ENCODE assay signal across 8 cellular contexts in the genomic region with DNA sequence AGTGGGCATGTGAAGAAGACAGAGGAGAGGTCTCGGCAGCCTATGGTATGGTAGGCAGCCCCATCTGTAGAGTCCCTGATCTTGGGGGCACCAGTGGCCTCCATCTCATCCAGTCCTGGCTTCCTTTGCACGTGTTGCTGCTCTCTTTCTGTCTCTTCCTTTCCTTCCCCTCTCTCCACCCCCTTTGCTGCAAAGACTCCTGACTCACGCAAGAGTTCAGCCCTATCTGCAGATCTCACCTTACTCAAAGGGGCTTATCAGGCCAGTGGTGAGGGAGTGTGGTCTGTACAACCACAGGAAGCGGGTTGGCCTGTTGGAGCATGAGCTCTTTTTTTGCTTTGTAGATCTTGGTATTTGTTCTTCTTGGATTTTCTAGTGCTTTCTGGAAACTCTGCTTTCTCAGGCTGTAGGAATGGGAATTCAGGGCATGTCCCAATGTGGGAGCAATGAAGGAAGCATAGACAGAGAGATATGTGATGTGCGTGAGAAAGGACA. TPM values are rescaled to one million over a fixed set of nuclear protein-coding genes. Genes with fewer than 3 reads are reported as not detected.
DNase-seq lines count a peak whose midpoint lies in the region; ATAC-seq, FAIRE-seq and TF ChIP-seq lines count a peak whose summit lies in the region.

No MANE protein-coding gene starts in this region.

- H3K36me3 ChIP-seq in PC-9 (ENCODE audit: low read depth) (no peaks in the 10 kb centered on the region), K562 (ENCODE audit: control insufficient read depth, insufficient read depth, low read length) (no peaks in the 10 kb centered on the region)

- peak overlapping the region; percentile 7 to 43; a peak in 2 of 4 replicates for H3K9ac ChIP-seq in K562 (ENCODE audit: insufficient read depth in 1 of 2, low read depth in 2 of 2, low read length in 2 of 2)

- H3K9me2 ChIP-seq in PC-9 (ENCODE audit: insufficient read depth) = no peaks in the 10 kb centered on the region

- H3K9me1 ChIP-seq in K562 (ENCODE audit: control insufficient read depth, insufficient read depth, low read length) = no peaks in the 10 kb centered on the region

- CTCF ChIA-PET in activated CD4-positive, alpha-beta T cell treated with anti-CD3 and anti-CD28 coated beads, Interleukin-2, amount 10 ng/mL, durations not matched to agents 7 days and 5 days (lab: Charles Lee) = interaction anchor here (0.6 to 5.1 kb wide), 12 partner anchors 14 to 209 kb away, joined by 3 to 29 read pairs (median 4); a partner anchor contains a TSS
- CTCF ChIA-PET in PC-9 (lab: Charles Lee) = interaction anchor here (0.6 to 0.7 kb wide), 2 partner anchors 21 to 61 kb away, joined by 3 read pairs; a partner anchor contains a TSS
- CTCF ChIA-PET in K562 (lab: Yijun Ruan, JAX; ENCODE audit: low intra/inter-chr PET ratio) = no interaction called here
- CTCF ChIA-PET in WTC11 (lab: Charles Lee) = interaction anchor here (1.6 to 2.2 kb wide), 2 partner anchors 21 to 61 kb away, joined by 4 to 6 read pairs; a partner anchor contains a TSS

- H3K4me3 ChIP-seq in PC-9 = no peak overlapping the region
- H3K4me3 ChIP-seq in K562 = no peak overlapping the region

- H3K27me3 Mint-ChIP-seq in activated CD4-positive, alpha-beta T cell treated with anti-CD3 and anti-CD28 coated beads, Interleukin-2, amount 10 ng/mL, durations not matched to agents 7 days and 5 days = peaks cover 11% of the 10 kb centered on the region
- H3K27me3 Mint-ChIP-seq in WTC11 (ENCODE audit: low read depth) = no peaks in the 10 kb centered on the region; the same call in 1 of the 2 replicates

- H3K9me3 Mint-ChIP-seq in activated CD4-positive, alpha-beta T cell treated with anti-CD3 and anti-CD28 coated beads, Interleukin-2, amount 10 ng/mL, durations not matched to agents 7 days and 5 days = no peaks in the 10 kb centered on the region
- no peaks in the 10 kb centered on the region for H3K9me3 Mint-ChIP-seq in WTC11

- ATAC-seq in K562 (peak; percentile 96), WTC11 (no peak)

- no peaks in the 10 kb centered on the region for H4K20me1 ChIP-seq in PC-9 (ENCODE audit: insufficient read depth)
- no peaks in the 10 kb centered on the region for H4K20me1 ChIP-seq in K562 (replicated peaks; ENCODE audit: control insufficient read depth, insufficient read depth, low read length)

- no TSS peak for BruUV-seq in PC-9 (replicated peaks; lab: Mats Ljungman, UMichigan)
- no TSS peak for BruUV-seq in K562 (replicated peaks; lab: Mats Ljungman, UMichigan)

- H3K27ac ChIP-seq in PC-9 = no peak overlapping the region
- H3K27ac ChIP-seq in K562 (ENCODE audit: extremely low read depth, low read depth, low read length) = peak overlapping the region; percentile 73

- H3F3A ChIP-seq in PC-9 (ENCODE audit: insufficient read depth, low read depth) = 0 out of 2 replicates have a peak, but pooled peaks cover 6% of the 10 kb centered on the region

- H3K4me2 ChIP-seq in PC-9 = peak overlapping the region; percentile 15; the same call in 1 of the 2 replicates
- H3K4me2 ChIP-seq in K562 (ENCODE audit: insufficient read depth, low read length) = peak overlapping the region; percentile 61

- peak; percentile 34 for TF ChIP-seq RAD21 in K562 (CRISPR knock-in tag; conservative IDR thresholded peaks at IDR 0.05 in 1 of 2, IDR thresholded peaks at IDR 0.05 in 1 of 2)

- intact Hi-C loops in PC-9 (cut with micrococcal nuclease; ENCODE audit: unreplicated experiment) = no loop called here
- intact Hi-C loops in K562 (cut with micrococcal nuclease) = loop anchor here (5.0 kb wide), 1 partner anchor 59 kb away; a partner anchor contains a TSS

- H3K4me1 ChIP-seq in PC-9 (replicated peaks; ENCODE audit: insufficient read depth) (peaks cover 10% of the 10 kb centered on the region), K562 (replicated peaks in 1 of 2; ENCODE audit: control insufficient read depth in 2 of 2, insufficient read depth in 2 of 2, low read length in 2 of 2) (peaks cover 32 to 56% of the 10 kb centered on the region in 2 experiments)

- peak overlapping the region; percentile 17 for H3K4me3 Mint-ChIP-seq in activated CD4-positive, alpha-beta T cell treated with anti-CD3 and anti-CD28 coated beads, Interleukin-2, amount 10 ng/mL, durations not matched to agents 7 days and 5 days
- H3K4me3 Mint-ChIP-seq in WTC11 = no peak overlapping the region

- peak; percentile 100 for FAIRE-seq in K562 (lab: Jason Lieb, UNC)

- H3K4me1 Mint-ChIP-seq in activated CD4-positive, alpha-beta T cell treated with anti-CD3 and anti-CD28 coated beads, Interleukin-2, amount 10 ng/mL, durations not matched to agents 7 days and 5 days = peaks cover 52% of the 10 kb centered on the region
- H3K4me1 Mint-ChIP-seq in WTC11 = no peaks in the 10 kb centered on the region

- peak; percentile 68 for TF ChIP-seq POLR2A in K562 (conservative IDR thresholded peaks at IDR 0.05)

- no peaks in the 10 kb centered on the region for H3K9me3 ChIP-seq in PC-9 (ENCODE audit: insufficient read depth, low read depth)
- no peaks in the 10 kb centered on the region for H3K9me3 ChIP-seq in K562 (replicated peaks; ENCODE audit: control insufficient read depth, insufficient read depth, low read depth, low read length)

- DNase-seq in activated CD4-positive, alpha-beta T cell treated with anti-CD3 and anti-CD28 coated beads, Interleukin-2, amount 10 ng/mL, durations not matched to agents 7 days and 5 days = peak; percentile 88
- no peak for DNase-seq in activated CD4-positive, alpha-beta T cell treated with anti-CD3 and anti-CD28 coated beads for 1 hour
- DNase-seq in PC-9 (peak; percentile 50 to 60), K562 (ENCODE audit: extremely low read depth in 1 of 4, low spot score in 3 of 4) (peak; percentile 92 to 97 (median 94)), WTC11 (ENCODE audit: low spot score) (no peak), NCI-H526 treated with DMSO at 0.1 percent for 48 hours (lab: John Stamatoyannopoulos, UW) (no peak), NCI-H510A treated with DMSO at 0.1 percent for 48 hours (lab: John Stamatoyannopoulos, UW) (no peak)
- peak; percentile 12 to 50 for DNase-seq in stimulated activated CD8-positive, alpha-beta memory T cell treated with anti-CD3 and anti-CD28 coated beads, Interleukin-7, amount 100 ng/mL, for 4 hours (ENCODE audit: low read depth in 2 of 2)

- POLR2A ChIA-PET in activated CD4-positive, alpha-beta T cell treated with anti-CD3 and anti-CD28 coated beads, Interleukin-2, amount 10 ng/mL, durations not matched to agents 7 days and 5 days (lab: Charles Lee) = interaction anchor here (1.5 kb wide), 1 partner anchor 14 kb away, joined by 4 read pairs; no protein-coding TSS in a partner anchor
- POLR2A ChIA-PET in PC-9 (lab: Charles Lee; ENCODE audit: unreplicated experiment) (interaction anchor here (0.7 kb wide), 1 partner anchor 154 kb away, joined by 6 read pairs; no protein-coding TSS in a partner anchor), K562 (lab: Yijun Ruan, JAX) (interaction anchor here (0.7 to 2.9 kb wide), 11 partner anchors 13 to 175 kb away, joined by 3 to 19 read pairs (median 5); no protein-coding TSS in a partner anchor), WTC11 (lab: Charles Lee) (no interaction called here)

- H3K27ac Mint-ChIP-seq in activated CD4-positive, alpha-beta T cell treated with anti-CD3 and anti-CD28 coated beads, Interleukin-2, amount 10 ng/mL, durations not matched to agents 7 days and 5 days = peak overlapping the region; percentile 38
- no peak overlapping the region for H3K27ac Mint-ChIP-seq in WTC11

- H3K27me3 ChIP-seq in PC-9 (ENCODE audit: insufficient read depth, low read depth) (no peaks in the 10 kb centered on the region), K562 (ENCODE audit: control insufficient read depth in 2 of 2, insufficient read depth in 2 of 2, low read length in 2 of 2) (no peaks in the 10 kb centered on the region)

- no peak for TF ChIP-seq CTCF in PC-9 (conservative IDR thresholded peaks at IDR 0.05)
- peak in 1 of 3 experiments; percentile 3; a peak in 1 of 6 replicates for TF ChIP-seq CTCF in K562 (IDR thresholded peaks at IDR 0.05 in 2 of 3, conservative IDR thresholded peaks at IDR 0.05 in 1 of 3; ENCODE audit: insufficient read depth in 2 of 3, low read depth in 1 of 3, low read length in 3 of 3)
- no peak for TF ChIP-seq CTCF in WTC11 (IDR thresholded peaks at IDR 0.05)

- no peaks in the 10 kb centered on the region for H3K36me3 Mint-ChIP-seq in activated CD4-positive, alpha-beta T cell treated with anti-CD3 and anti-CD28 coated beads, Interleukin-2, amount 10 ng/mL, durations not matched to agents 7 days and 5 days (ENCODE audit: low read depth)
- no peaks in the 10 kb centered on the region for H3K36me3 Mint-ChIP-seq in WTC11

- TF ChIP-seq EP300 in K562 (IDR thresholded peaks at IDR 0.05; ENCODE audit: low read length) = peak; percentile 98

- WGBS in K562 (ENCODE audit: insufficient coverage, low coverage, missing lambda C conversion rate) = 4% methylated on average over 4 of the region's 5 CpGs

- H2AFZ ChIP-seq in PC-9 = no peak overlapping the region
- H2AFZ ChIP-seq in K562 (ENCODE audit: low read depth, low read length) = peak overlapping the region; percentile 92

- in situ Hi-C loops in K562 (cut with MboI) = no loop called here

- H3K79me2 ChIP-seq in PC-9 (ENCODE audit: low read depth) (no peaks in the 10 kb centered on the region), K562 (ENCODE audit: control insufficient read depth, insufficient read depth, low read length) (no peaks in the 10 kb centered on the region)

RNA-seq across cellular contexts. Expression of a gene that starts 14.6 kb away (rescaled TPM):
- total RNA-seq in activated CD4-positive, alpha-beta T cell treated with anti-CD3 and anti-CD28 coated beads, Interleukin-2, amount 10 ng/mL, durations not matched to agents 7 days and 5 days = not detected
- total RNA-seq in PC-9 (2021) (6.1 and 6.5 TPM in 2 replicates), K562 (2014; rRNA removed) (0.94 and 1.0 TPM in 2 replicates), K562 (2014; rRNA removed; fragmentation: Illumina TruSeq; extraction: Trizol) (0.44 and 2.3 TPM in 2 replicates), K562 (2015; rRNA removed; fragmentation: Illumina TruSeq; extraction: Trizol) (0.45 and 0.65 TPM in 2 replicates), K562 (2021) (4.7 and 6.8 TPM in 2 replicates), WTC11 (2021) (not detected in 3 replicates)
- total RNA-seq in K562 (2011; cell fraction: chromatin; rRNA removed; ENCODE audit: low replicate concordance) = 26.6 and 60.2 TPM in 2 replicates
- total RNA-seq in K562 (2011; cell fraction: nucleolus; rRNA removed) = 32.0 and 34.7 TPM in 2 replicates
- 22.7 and 29.8 TPM in 2 replicates for total RNA-seq in K562 (2011; cell fraction: nucleoplasm; rRNA removed)
- polyA plus RNA-seq in K562 (2011; rRNA removed) (3.4 and 6.9 TPM in 2 replicates), K562 (2014; fragmentation: Illumina TruSeq; extraction: Trizol) (0.56 and 1.8 TPM in 2 replicates), K562 (2014; fragmentation: Nextera tagmentation; extraction: Ambion mirVana) (1 to 10 TPM; 2.5 to 2.8 TPM), K562 (2014; rRNA removed) (1.6 and 5.0 TPM in 2 replicates)
- polyA plus RNA-seq in K562 (2011; cell fraction: cytosol; rRNA removed) = 0.65 and 1.6 TPM in 2 replicates
- polyA plus RNA-seq in K562 (2011; cell fraction: nucleus; rRNA removed) = 39.8 and 97.5 TPM in 2 replicates
- 1.3 and 9.4 TPM in 2 replicates for polyA plus RNA-seq in K562 (2012)
- polyA minus RNA-seq in K562 (2011; rRNA and poly(A)+ RNA removed) = 0.36 and 2.7 TPM in 2 replicates
- 8.7 TPM in 1 of 2 replicates, not detected in the other for polyA minus RNA-seq in K562 (2011; cell fraction: cytosol; rRNA and poly(A)+ RNA removed)
- 6.9 and 15.8 TPM in 2 replicates for polyA minus RNA-seq in K562 (2011; cell fraction: nucleus; rRNA and poly(A)+ RNA removed)

RNA-seq across cellular contexts. Expression of a gene that starts 58.2 kb away (rescaled TPM):
- 10 to 100 TPM; 59.1 to 78.1 TPM for total RNA-seq in activated CD4-positive, alpha-beta T cell treated with anti-CD3 and anti-CD28 coated beads, Interleukin-2, amount 10 ng/mL, durations not matched to agents 7 days and 5 days
- total RNA-seq in PC-9 (2021) (17.7 and 28.7 TPM in 2 replicates), K562 (2014; rRNA removed) (10.4 and 12.3 TPM in 2 replicates), K562 (2014; rRNA removed; fragmentation: Illumina TruSeq; extraction: Trizol) (14.2 and 16.9 TPM in 2 replicates), K562 (2015; rRNA removed; fragmentation: Illumina TruSeq; extraction: Trizol) (11.5 and 12.1 TPM in 2 replicates), K562 (2021) (17.6 and 18.6 TPM in 2 replicates), WTC11 (2021) (17.7 to 25.6 TPM (median 17.9 TPM) in 3 replicates)
- total RNA-seq in K562 (2011; cell fraction: chromatin; rRNA removed; ENCODE audit: low replicate concordance) = 12.0 and 31.2 TPM in 2 replicates
- 9.5 and 10.3 TPM in 2 replicates for total RNA-seq in K562 (2011; cell fraction: nucleolus; rRNA removed)
- 20.5 and 28.5 TPM in 2 replicates for total RNA-seq in K562 (2011; cell fraction: nucleoplasm; rRNA removed)
- polyA plus RNA-seq in K562 (2011; rRNA removed) (15.8 and 18.5 TPM in 2 replicates), K562 (2014; fragmentation: Illumina TruSeq; extraction: Trizol) (20.3 and 21.9 TPM in 2 replicates), K562 (2014; fragmentation: Nextera tagmentation; extraction: Ambion mirVana) (10 to 100 TPM; 14.1 to 14.9 TPM), K562 (2014; rRNA removed) (10.9 and 13.2 TPM in 2 replicates)
- polyA plus RNA-seq in K562 (2011; cell fraction: cytosol; rRNA removed) = 2.9 and 6.0 TPM in 2 replicates
- polyA plus RNA-seq in K562 (2011; cell fraction: nucleus; rRNA removed) = 7.2 and 9.8 TPM in 2 replicates
- polyA plus RNA-seq in K562 (2012) = 12.2 and 19.9 TPM in 2 replicates
- polyA minus RNA-seq in K562 (2011; rRNA and poly(A)+ RNA removed) = 21.9 and 31.4 TPM in 2 replicates
- polyA minus RNA-seq in K562 (2011; cell fraction: cytosol; rRNA and poly(A)+ RNA removed) = 4.9 and 6.4 TPM in 2 replicates
- 12.3 and 21.2 TPM in 2 replicates for polyA minus RNA-seq in K562 (2011; cell fraction: nucleus; rRNA and poly(A)+ RNA removed)

Comparison
In these comparisons a context has a peak if more than half of its experiments do, and no peak if none do; other contexts are left out.
1. DNase-seq: peak in activated CD4-positive, alpha-beta T cell treated with anti-CD3 and anti-CD28 coated beads, Interleukin-2, amount 10 ng/mL, durations not matched to agents 7 days and 5 days (single experiment), PC-9 (2 of 2), K562 (4 of 4) and stimulated activated CD8-positive, alpha-beta memory T cell treated with anti-CD3 and anti-CD28 coated beads, Interleukin-7, amount 100 ng/mL, for 4 hours (2 of 2); none in activated CD4-positive, alpha-beta T cell treated with anti-CD3 and anti-CD28 coated beads for 1 hour (single experiment), WTC11 (single experiment), NCI-H526 treated with DMSO at 0.1 percent for 48 hours (single experiment) and NCI-H510A treated with DMSO at 0.1 percent for 48 hours (single experiment).